Comparison of ENCODE assay signal across 20 cellular contexts in genomic region chr17:31434404-31435050, GRCh38. TPM values are rescaled to one million over a fixed set of nuclear protein-coding genes. Genes with fewer than 3 reads are reported as not detected.
"Had no signal": no experiment of that assay in that cellular context is flagged by ENCODE, and none has a peak within 500 bp of the region (broad histone marks: within the 10 kb centered on the region; RNA-seq: fewer than 3 reads in every experiment).

No MANE protein-coding gene starts in this region.

- H3K27me3 ChIP-seq: pancreas, right atrium auricular region, thyroid gland had no signal

- H3K9me3 ChIP-seq: left ventricle myocardium inferior, pancreas, psoas muscle, right atrium auricular region, thyroid gland had no signal

- H3K27ac Mint-ChIP-seq: activated naive CD8-positive, alpha-beta T cell treated with anti-CD3 and anti-CD28 coated beads, Interleukin-2, amount 50 U/mL, for 24 hours; dendritic cell treated with granulocyte-macrophage colony-stimulating factor and Interleukin-4, amounts not matched to agents 40 ng/mL and 50 ng/mL, for 4 days; naive thymus-derived CD4-positive, alpha-beta T cell had no signal

- H3K36me3 Mint-ChIP-seq: naive thymus-derived CD4-positive, alpha-beta T cell had no signal

- DNase-seq: activated CD4-positive, alpha-beta T cell treated with anti-CD3 and anti-CD28 coated beads for 1 hour; activated CD4-positive, alpha-beta T cell treated with anti-CD3 and anti-CD28 coated beads, Interleukin-2, amount 50 U/mL, for 1 hour; activated CD8-positive, alpha-beta memory T cell treated with anti-CD3 and anti-CD28 coated beads for 24 hours; activated CD8-positive, alpha-beta memory T cell treated with anti-CD3 and anti-CD28 coated beads, Interleukin-2, amount 50 U/mL, for 4 hours; activated naive CD4-positive, alpha-beta T cell treated with anti-CD3 and anti-CD28 coated beads, Interleukin-2, amount 50 U/mL, for 16 hours; activated naive CD8-positive, alpha-beta T cell treated with anti-CD3 and anti-CD28 coated beads, Interleukin-2, amount 50 U/mL, for 24 hours; activated T-cell treated with anti-CD3 and anti-CD28 coated beads, Interleukin-2, amount 50 U/mL, for 4 hours; effector CD8-positive, alpha-beta T cell; foreskin keratinocyte; kidney glomerular epithelial cell; left ventricle myocardium inferior; naive thymus-derived CD4-positive, alpha-beta T cell; pancreas; stimulated activated CD4-positive, alpha-beta T cell treated with anti-CD3 and anti-CD28 coated beads, Interleukin-4, amount 100 ng/mL, for 24 hours; stimulated activated naive CD8-positive, alpha-beta T cell treated with anti-CD3 and anti-CD28 coated beads, Interleukin-15, Interleukin-2, amounts not matched to agents 100 U/mL and 50 U/mL, for 24 hours; thyroid gland had no signal

- ATAC-seq: activated naive CD8-positive, alpha-beta T cell treated with anti-CD3 and anti-CD28 coated beads, Interleukin-2, amount 50 U/mL, for 24 hours; activated T-cell treated with anti-CD3 and anti-CD28 coated beads, Interleukin-2, amount 50 U/mL, for 4 hours; foreskin keratinocyte; naive thymus-derived CD4-positive, alpha-beta T cell; pancreas; psoas muscle; stimulated activated naive CD8-positive, alpha-beta T cell treated with anti-CD3 and anti-CD28 coated beads, Interleukin-15, Interleukin-2, amounts not matched to agents 100 U/mL and 50 U/mL, for 24 hours had no signal

- H3K36me3 ChIP-seq: left ventricle myocardium inferior, pancreas, right atrium auricular region, thyroid gland had no signal

- H3K27ac ChIP-seq: foreskin keratinocyte, left ventricle myocardium inferior, pancreas, psoas muscle, right atrium auricular region, thyroid gland had no signal

- H3K4me3 ChIP-seq: left ventricle myocardium inferior, pancreas, psoas muscle, right atrium auricular region, thyroid gland had no signal

- H3K4me1 ChIP-seq: foreskin keratinocyte, pancreas, psoas muscle had no signal

- H3K9me3 Mint-ChIP-seq: activated naive CD8-positive, alpha-beta T cell treated with anti-CD3 and anti-CD28 coated beads, Interleukin-2, amount 50 U/mL, for 24 hours; activated T-cell treated with anti-CD3 and anti-CD28 coated beads, Interleukin-2, amount 50 U/mL, for 4 hours had no signal

- H3K4me3 Mint-ChIP-seq: activated naive CD8-positive, alpha-beta T cell treated with anti-CD3 and anti-CD28 coated beads, Interleukin-2, amount 50 U/mL, for 24 hours; activated T-cell treated with anti-CD3 and anti-CD28 coated beads, Interleukin-2, amount 50 U/mL, for 4 hours; dendritic cell treated with granulocyte-macrophage colony-stimulating factor and Interleukin-4, amounts not matched to agents 40 ng/mL and 50 ng/mL, for 4 days had no signal

RNA-seq across cellular contexts. Expression of gene RAB11FIP4, which starts 43.1 kb away (rescaled TPM):
- total RNA-seq: glomerular endothelial cell had no signal
